ENCODE assay signal across 1 cellular context in genomic region chr17:76529643-76530488, GRCh38.
TF ChIP-seq lines count a peak whose summit lies in the region.

No MANE protein-coding gene starts in this region.

TF ChIP-seq in HepG2, 621 proteins besides CTCF, POLR2A, EP300 and RAD21 (continued from another document and continues in another):
- no peak for TF ChIP-seq CREB1 (IDR thresholded peaks at IDR 0.05)
- no peak for TF ChIP-seq CREB1 (CRISPR knock-in tag; IDR thresholded peaks at IDR 0.05)
- no peak for TF ChIP-seq ZNF224 (CRISPR knock-in tag; IDR thresholded peaks at IDR 0.05)
- TF ChIP-seq, protein P1, sequence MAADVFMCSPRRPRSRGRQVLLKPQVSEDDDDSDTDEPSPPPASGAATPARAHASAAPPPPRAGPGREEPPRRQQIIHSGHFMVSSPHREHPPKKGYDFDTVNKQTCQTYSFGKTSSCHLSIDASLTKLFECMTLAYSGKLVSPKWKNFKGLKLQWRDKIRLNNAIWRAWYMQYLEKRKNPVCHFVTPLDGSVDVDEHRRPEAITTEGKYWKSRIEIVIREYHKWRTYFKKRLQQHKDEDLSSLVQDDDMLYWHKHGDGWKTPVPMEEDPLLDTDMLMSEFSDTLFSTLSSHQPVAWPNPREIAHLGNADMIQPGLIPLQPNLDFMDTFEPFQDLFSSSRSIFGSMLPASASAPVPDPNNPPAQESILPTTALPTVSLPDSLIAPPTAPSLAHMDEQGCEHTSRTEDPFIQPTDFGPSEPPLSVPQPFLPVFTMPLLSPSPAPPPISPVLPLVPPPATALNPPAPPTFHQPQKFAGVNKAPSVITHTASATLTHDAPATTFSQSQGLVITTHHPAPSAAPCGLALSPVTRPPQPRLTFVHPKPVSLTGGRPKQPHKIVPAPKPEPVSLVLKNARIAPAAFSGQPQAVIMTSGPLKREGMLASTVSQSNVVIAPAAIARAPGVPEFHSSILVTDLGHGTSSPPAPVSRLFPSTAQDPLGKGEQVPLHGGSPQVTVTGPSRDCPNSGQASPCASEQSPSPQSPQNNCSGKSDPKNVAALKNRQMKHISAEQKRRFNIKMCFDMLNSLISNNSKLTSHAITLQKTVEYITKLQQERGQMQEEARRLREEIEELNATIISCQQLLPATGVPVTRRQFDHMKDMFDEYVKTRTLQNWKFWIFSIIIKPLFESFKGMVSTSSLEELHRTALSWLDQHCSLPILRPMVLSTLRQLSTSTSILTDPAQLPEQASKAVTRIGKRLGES (CRISPR knock-in tag; IDR thresholded peaks at IDR 0.05; ENCODE audit: borderline replicate concordance), result no peak
- no peak for TF ChIP-seq ZFYVE20 (CRISPR knock-in tag; IDR thresholded peaks at IDR 0.05; ENCODE audit: borderline replicate concordance, low read depth)
- TF ChIP-seq THAP11 (CRISPR knock-in tag; IDR thresholded peaks at IDR 0.05), result 0 out of 2 replicates have a peak, but pooled peaks have one; percentile 5
- no peak for TF ChIP-seq ZNF710 (CRISPR knock-in tag; IDR thresholded peaks at IDR 0.05; ENCODE audit: borderline replicate concordance)
- TF ChIP-seq CEBPB (IDR thresholded peaks at IDR 0.05; ENCODE audit: borderline replicate concordance, low read depth, low read length), result no peak
- peak; percentile 11 for TF ChIP-seq HOXA3 (CRISPR knock-in tag; IDR thresholded peaks at IDR 0.05)
- peak; percentile 15 for TF ChIP-seq SKI (IDR thresholded peaks at IDR 0.05; ENCODE audit: partially characterized antibody)
- TF ChIP-seq, protein P2, sequence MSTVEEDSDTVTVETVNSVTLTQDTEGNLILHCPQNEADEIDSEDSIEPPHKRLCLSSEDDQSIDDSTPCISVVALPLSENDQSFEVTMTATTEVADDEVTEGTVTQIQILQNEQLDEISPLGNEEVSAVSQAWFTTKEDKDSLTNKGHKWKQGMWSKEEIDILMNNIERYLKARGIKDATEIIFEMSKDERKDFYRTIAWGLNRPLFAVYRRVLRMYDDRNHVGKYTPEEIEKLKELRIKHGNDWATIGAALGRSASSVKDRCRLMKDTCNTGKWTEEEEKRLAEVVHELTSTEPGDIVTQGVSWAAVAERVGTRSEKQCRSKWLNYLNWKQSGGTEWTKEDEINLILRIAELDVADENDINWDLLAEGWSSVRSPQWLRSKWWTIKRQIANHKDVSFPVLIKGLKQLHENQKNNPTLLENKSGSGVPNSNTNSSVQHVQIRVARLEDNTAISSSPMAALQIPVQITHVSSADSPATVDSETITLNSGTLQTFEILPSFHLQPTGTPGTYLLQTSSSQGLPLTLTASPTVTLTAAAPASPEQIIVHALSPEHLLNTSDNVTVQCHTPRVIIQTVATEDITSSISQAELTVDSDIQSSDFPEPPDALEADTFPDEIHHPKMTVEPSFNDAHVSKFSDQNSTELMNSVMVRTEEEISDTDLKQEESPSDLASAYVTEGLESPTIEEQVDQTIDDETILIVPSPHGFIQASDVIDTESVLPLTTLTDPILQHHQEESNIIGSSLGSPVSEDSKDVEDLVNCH (CRISPR knock-in tag; IDR thresholded peaks at IDR 0.05), result no peak
- peak; percentile 64; the same call in 1 of the 2 replicates for TF ChIP-seq RXRB (CRISPR knock-in tag; IDR thresholded peaks at IDR 0.05; ENCODE audit: borderline replicate concordance)
- peak; percentile 14; the same call in 1 of the 2 replicates for TF ChIP-seq ARID5B (CRISPR knock-in tag; IDR thresholded peaks at IDR 0.05)
- TF ChIP-seq ZSCAN9 (CRISPR knock-in tag; IDR thresholded peaks at IDR 0.05; ENCODE audit: borderline replicate concordance), result no peak
- TF ChIP-seq GATAD1 (CRISPR knock-in tag; IDR thresholded peaks at IDR 0.05), result no peak
- TF ChIP-seq MTA1 (CRISPR knock-in tag; IDR thresholded peaks at IDR 0.05; ENCODE audit: borderline replicate concordance), result peak; percentile 76; the same call in 1 of the 2 replicates
- no peak for TF ChIP-seq ZFP62 (CRISPR knock-in tag; IDR thresholded peaks at IDR 0.05)
- TF ChIP-seq MLLT10 (CRISPR knock-in tag; IDR thresholded peaks at IDR 0.05), result no peak
- TF ChIP-seq ATAD3A (CRISPR knock-in tag; IDR thresholded peaks at IDR 0.05), result no peak
- TF ChIP-seq NFYC (CRISPR knock-in tag; IDR thresholded peaks at IDR 0.05), result no peak
- no peak for TF ChIP-seq ZIK1 (CRISPR knock-in tag; IDR thresholded peaks at IDR 0.05; ENCODE audit: borderline replicate concordance, low read depth)
- TF ChIP-seq MATR3 (CRISPR knock-in tag; IDR thresholded peaks at IDR 0.05), result no peak
- TF ChIP-seq FOXC1 (CRISPR knock-in tag; IDR thresholded peaks at IDR 0.05; ENCODE audit: borderline replicate concordance), result peak; percentile 51; the same call in 1 of the 2 replicates
- TF ChIP-seq ZNF543 (CRISPR knock-in tag; IDR thresholded peaks at IDR 0.05), result 0 out of 2 replicates have a peak, but pooled peaks have one; percentile 42
- TF ChIP-seq, protein P3, sequence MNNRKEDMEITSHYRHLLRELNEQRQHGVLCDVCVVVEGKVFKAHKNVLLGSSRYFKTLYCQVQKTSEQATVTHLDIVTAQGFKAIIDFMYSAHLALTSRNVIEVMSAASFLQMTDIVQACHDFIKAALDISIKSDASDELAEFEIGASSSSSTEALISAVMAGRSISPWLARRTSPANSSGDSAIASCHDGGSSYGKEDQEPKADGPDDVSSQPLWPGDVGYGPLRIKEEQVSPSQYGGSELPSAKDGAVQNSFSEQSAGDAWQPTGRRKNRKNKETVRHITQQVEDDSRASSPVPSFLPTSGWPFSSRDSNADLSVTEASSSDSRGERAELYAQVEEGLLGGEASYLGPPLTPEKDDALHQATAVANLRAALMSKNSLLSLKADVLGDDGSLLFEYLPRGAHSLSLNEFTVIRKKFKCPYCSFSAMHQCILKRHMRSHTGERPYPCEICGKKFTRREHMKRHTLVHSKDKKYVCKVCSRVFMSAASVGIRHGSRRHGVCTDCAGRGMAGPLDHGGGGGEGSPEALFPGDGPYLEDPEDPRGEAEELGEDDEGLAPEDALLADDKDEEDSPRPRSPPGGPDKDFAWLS (CRISPR knock-in tag; IDR thresholded peaks at IDR 0.05; ENCODE audit: borderline replicate concordance), result no peak
- no peak for TF ChIP-seq NFYB (CRISPR knock-in tag; IDR thresholded peaks at IDR 0.05)
- no peak for TF ChIP-seq ZFP36 (IDR thresholded peaks at IDR 0.05; ENCODE audit: borderline replicate concordance, low read depth, low read length, partially characterized antibody)
- TF ChIP-seq ZNF180 (CRISPR knock-in tag; IDR thresholded peaks at IDR 0.05; ENCODE audit: borderline replicate concordance, low read depth), result no peak
- TF ChIP-seq ZNF382 (CRISPR knock-in tag; IDR thresholded peaks at IDR 0.05; ENCODE audit: borderline replicate concordance), result no peak
- no peak for TF ChIP-seq SUZ12 (IDR thresholded peaks at IDR 0.05; ENCODE audit: low read depth, low read length)
- no peak for TF ChIP-seq ZKSCAN1 (IDR thresholded peaks at IDR 0.05; ENCODE audit: low read length)
- TF ChIP-seq ZNF530 (CRISPR knock-in tag; IDR thresholded peaks at IDR 0.05; ENCODE audit: low read depth), result no peak
- TF ChIP-seq ZNF569 (CRISPR knock-in tag; IDR thresholded peaks at IDR 0.05; ENCODE audit: borderline replicate concordance), result no peak
- no peak for TF ChIP-seq ZBTB44 (CRISPR knock-in tag; IDR thresholded peaks at IDR 0.05)
- no peak for TF ChIP-seq FIP1L1 (IDR thresholded peaks at IDR 0.05; ENCODE audit: borderline replicate concordance, insufficient read depth, low read depth, low read length)
- no peak for TF ChIP-seq RBM22 (optimal IDR thresholded peaks at IDR 0.05; ENCODE audit: low read length)
- TF ChIP-seq MXI1 (IDR thresholded peaks at IDR 0.05; ENCODE audit: borderline replicate concordance, low read depth, low read length), result no peak
- TF ChIP-seq ARHGAP35 (CRISPR knock-in tag; IDR thresholded peaks at IDR 0.05; ENCODE audit: borderline replicate concordance), result no peak
- TF ChIP-seq, protein P4, sequence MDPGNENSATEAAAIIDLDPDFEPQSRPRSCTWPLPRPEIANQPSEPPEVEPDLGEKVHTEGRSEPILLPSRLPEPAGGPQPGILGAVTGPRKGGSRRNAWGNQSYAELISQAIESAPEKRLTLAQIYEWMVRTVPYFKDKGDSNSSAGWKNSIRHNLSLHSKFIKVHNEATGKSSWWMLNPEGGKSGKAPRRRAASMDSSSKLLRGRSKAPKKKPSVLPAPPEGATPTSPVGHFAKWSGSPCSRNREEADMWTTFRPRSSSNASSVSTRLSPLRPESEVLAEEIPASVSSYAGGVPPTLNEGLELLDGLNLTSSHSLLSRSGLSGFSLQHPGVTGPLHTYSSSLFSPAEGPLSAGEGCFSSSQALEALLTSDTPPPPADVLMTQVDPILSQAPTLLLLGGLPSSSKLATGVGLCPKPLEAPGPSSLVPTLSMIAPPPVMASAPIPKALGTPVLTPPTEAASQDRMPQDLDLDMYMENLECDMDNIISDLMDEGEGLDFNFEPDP (CRISPR knock-in tag; conservative IDR thresholded peaks at IDR 0.05), result no peak
- no peak for TF ChIP-seq BCL6 (CRISPR knock-in tag; IDR thresholded peaks at IDR 0.05)
- TF ChIP-seq ZNF264 (CRISPR knock-in tag; IDR thresholded peaks at IDR 0.05), result no peak
- no peak for TF ChIP-seq SOX13 (IDR thresholded peaks at IDR 0.05)
- 0 out of 4 replicates have a peak, but pooled peaks of 1 of the 2 experiments have one; percentile 15 for TF ChIP-seq SOX13 (CRISPR knock-in tag; conservative IDR thresholded peaks at IDR 0.05 in 1 of 2, IDR thresholded peaks at IDR 0.05 in 1 of 2)
- no peak for TF ChIP-seq MED8 (CRISPR knock-in tag; IDR thresholded peaks at IDR 0.05; ENCODE audit: insufficient replicate concordance)
- 0 out of 2 replicates have a peak, but pooled peaks have one; percentile 39 for TF ChIP-seq ZFP37 (CRISPR knock-in tag; IDR thresholded peaks at IDR 0.05; ENCODE audit: borderline replicate concordance)
- no peak for TF ChIP-seq MIER2 (CRISPR knock-in tag; IDR thresholded peaks at IDR 0.05)
- no peak for TF ChIP-seq RFX1 (IDR thresholded peaks at IDR 0.05)
- TF ChIP-seq TRAFD1 (CRISPR knock-in tag; IDR thresholded peaks at IDR 0.05; ENCODE audit: borderline replicate concordance), result no peak
- TF ChIP-seq ZNF333 (CRISPR knock-in tag; IDR thresholded peaks at IDR 0.05; ENCODE audit: borderline replicate concordance), result no peak
- TF ChIP-seq ZSCAN30 (CRISPR knock-in tag; IDR thresholded peaks at IDR 0.05), result 0 out of 2 replicates have a peak, but pooled peaks have one; percentile 8
- TF ChIP-seq KLF12 (CRISPR knock-in tag; IDR thresholded peaks at IDR 0.05; ENCODE audit: borderline replicate concordance), result no peak
- no peak for TF ChIP-seq ZNF34 (CRISPR knock-in tag; IDR thresholded peaks at IDR 0.05; ENCODE audit: borderline replicate concordance)
